In genomic region chr4:145956288-145956890, GRCh38 we compare ENCODE assay signal across 9 cellular contexts. TPM values are rescaled to one million over a fixed set of nuclear protein-coding genes. Genes with fewer than 3 reads are reported as not detected.
DNase-seq lines count a peak whose midpoint lies in the region; ATAC-seq and TF ChIP-seq lines count a peak whose summit lies in the region.
"Had no signal": no experiment of that assay in that cellular context is flagged by ENCODE, and none has a peak within 500 bp of the region (broad histone marks: within the 10 kb centered on the region; RNA-seq: fewer than 3 reads in every experiment).

No MANE protein-coding gene starts in this region.

- H2BK15ac ChIP-seq in mesendoderm (replicated peaks; ENCODE audit: low read depth) = no peak overlapping the region

- no peaks in the 10 kb centered on the region for H3K4me1 ChIP-seq in cardiac muscle cell (ENCODE audit: low read depth)
- H3K4me1 ChIP-seq in right cardiac atrium (ENCODE audit: control insufficient read depth, insufficient read depth, low read length) = no peaks in the 10 kb centered on the region
- H3K4me1 ChIP-seq in PC-3 (ENCODE audit: insufficient read depth, low read length) = peaks cover 29% of the 10 kb centered on the region
- H3K4me1 ChIP-seq in mammary epithelial cell (ENCODE audit: insufficient read depth, low read length) = peaks cover 27% of the 10 kb centered on the region
- H3K4me1 ChIP-seq in mesendoderm (ENCODE audit: control insufficient read depth, low read depth, low read length) = no peaks in the 10 kb centered on the region

- no peak overlapping the region for H2BK120ac ChIP-seq in mesendoderm (ENCODE audit: low read depth, low read length)

- no peaks in the 10 kb centered on the region for H3K36me3 ChIP-seq in cardiac muscle cell
- no peaks in the 10 kb centered on the region for H3K36me3 ChIP-seq in PC-3 (ENCODE audit: low read depth, low read length)
- H3K36me3 ChIP-seq in mammary epithelial cell (ENCODE audit: insufficient read depth, low read length) = no peaks in the 10 kb centered on the region
- no peaks in the 10 kb centered on the region for H3K36me3 ChIP-seq in mesendoderm (ENCODE audit: control insufficient read depth, insufficient read depth, low read length)

- no peak overlapping the region for H3K18ac ChIP-seq in mesendoderm (ENCODE audit: low read length)

- no peak overlapping the region for H2BK5ac ChIP-seq in mesendoderm (ENCODE audit: low read length)

- H3K56ac ChIP-seq in mesendoderm (ENCODE audit: low read length) = no peak overlapping the region

- peak; percentile 75 for TF ChIP-seq CTCF in cardiac muscle cell (IDR thresholded peaks at IDR 0.05; ENCODE audit: low read depth, low read length)
- peak; percentile 93 for TF ChIP-seq CTCF in PC-3 (conservative IDR thresholded peaks at IDR 0.05; ENCODE audit: low read depth, low read length)
- TF ChIP-seq CTCF in mammary epithelial cell (conservative IDR thresholded peaks at IDR 0.05 in 1 of 2, IDR thresholded peaks at IDR 0.05 in 1 of 2; ENCODE audit: extremely low read depth in 1 of 2, insufficient read depth in 1 of 2, low read depth in 1 of 2, low read length in 2 of 2) = peak; percentile 71 to 76

- peak; percentile 59 to 60 for DNase-seq in cardiac muscle cell (ENCODE audit: low read depth in 1 of 2, low spot score in 1 of 2)
- DNase-seq in right cardiac atrium = no peak
- peak; percentile 75 for DNase-seq in PC-3
- DNase-seq in mammary epithelial cell = peak; percentile 25
- peak; percentile 72 for DNase-seq in mesendoderm
- DNase-seq in C1 segment of cervical spinal cord (lab: John Stamatoyannopoulos, UW) = no peak
- DNase-seq in NCI-H226 = no peak

- dilution Hi-C loops in mammary epithelial cell (cut with HindIII; ENCODE audit: low sequenced_read_pairs) = no loop called here

- POLR2A ChIA-PET in PC-3 (lab: Charles Lee; ENCODE audit: unreplicated experiment) = no interaction called here

- H3K79me1 ChIP-seq in mesendoderm (ENCODE audit: low read length) = no peaks in the 10 kb centered on the region

- H3K79me2 ChIP-seq in PC-3 (ENCODE audit: low read length) (no peaks in the 10 kb centered on the region), mammary epithelial cell (ENCODE audit: insufficient read depth, low read length) (no peaks in the 10 kb centered on the region), mesendoderm (ENCODE audit: control insufficient read depth, insufficient read depth, low read length) (no peaks in the 10 kb centered on the region)

- H3K9ac ChIP-seq in PC-3 (ENCODE audit: low read length) (no peak overlapping the region), mammary epithelial cell (ENCODE audit: insufficient read depth, low read length) (no peak overlapping the region), mesendoderm (ENCODE audit: low read length) (no peak overlapping the region)

- H3K9me3 ChIP-seq in cardiac muscle cell (ENCODE audit: low read depth) (no peaks in the 10 kb centered on the region), right cardiac atrium (ENCODE audit: control insufficient read depth, low read length) (no peaks in the 10 kb centered on the region), PC-3 (ENCODE audit: low read length) (no peaks in the 10 kb centered on the region), mammary epithelial cell (replicated peaks; ENCODE audit: insufficient read depth, low read length) (no peaks in the 10 kb centered on the region)

- ATAC-seq in right cardiac atrium (no peak), HG02852 (IDR thresholded peaks at IDR 0.05; ENCODE audit: unreplicated experiment) (peak; percentile 60), PC-3 (0 out of 2 replicates have a peak, but pooled peaks have one; percentile 17)

- 49% methylated on average over 3 of the region's 3 CpGs for WGBS in right cardiac atrium
- WGBS in mammary epithelial cell (ENCODE audit: low coverage, missing lambda C conversion rate) = 78% methylated on average over 3 of the region's 3 CpGs
- no CpG with 5 or more reads among the region's 3 CpGs for WGBS in mesendoderm (ENCODE audit: extremely low coverage, insufficient coverage, low lambda C conversion rate)

- no peak overlapping the region for H4K5ac ChIP-seq in mesendoderm (ENCODE audit: low read length)

- no peaks in the 10 kb centered on the region for H3K27me3 ChIP-seq in cardiac muscle cell
- no peaks in the 10 kb centered on the region for H3K27me3 ChIP-seq in right cardiac atrium (ENCODE audit: control insufficient read depth, insufficient read depth)
- H3K27me3 ChIP-seq in PC-3 (ENCODE audit: low read length) = no peaks in the 10 kb centered on the region
- H3K27me3 ChIP-seq in mammary epithelial cell (ENCODE audit: insufficient read depth, low read length) = no peaks in the 10 kb centered on the region
- H3K27me3 ChIP-seq in mesendoderm (ENCODE audit: insufficient read depth, low read length, poor library complexity) = no peaks in the 10 kb centered on the region

- no TSS peak for BruUV-seq in PC-3 (replicated peaks; lab: Mats Ljungman, UMichigan)
- BruUV-seq in mammary epithelial cell (replicated peaks; lab: Mats Ljungman, UMichigan) = no TSS peak

- CTCF ChIA-PET in PC-3 (lab: Charles Lee) = no interaction called here
- CTCF ChIA-PET in mammary epithelial cell (lab: Charles Lee; ENCODE audit: low non-redundant PET) = no interaction called here

- H4K20me1 ChIP-seq in PC-3 (ENCODE audit: low read length) (no peaks in the 10 kb centered on the region), mammary epithelial cell (ENCODE audit: insufficient read depth, low read length) (no peaks in the 10 kb centered on the region)

- H3K27ac ChIP-seq in cardiac muscle cell (no peak overlapping the region), right cardiac atrium (ENCODE audit: low read length) (no peak overlapping the region), PC-3 (ENCODE audit: low read length) (no peak overlapping the region), mammary epithelial cell (ENCODE audit: insufficient read depth, low read depth, low read length) (no peak overlapping the region), mesendoderm (ENCODE audit: low read depth, low read length) (no peak overlapping the region)
- H3K27ac ChIP-seq: epithelial cell of prostate had no signal

- no peak overlapping the region for H3K23ac ChIP-seq in mesendoderm (ENCODE audit: low read length)

- in situ Hi-C loops in mammary epithelial cell (cut with MboI; ENCODE audit: low sequenced_read_pairs in 2 of 2) = no loop called here

- no peak overlapping the region for H3K4ac ChIP-seq in mesendoderm (ENCODE audit: low read depth, low read length)

- no peak overlapping the region for H2AFZ ChIP-seq in PC-3 (ENCODE audit: low read length)
- H2AFZ ChIP-seq in mammary epithelial cell (ENCODE audit: low read depth, low read length) = no peak overlapping the region

- no peak overlapping the region for H3K4me2 ChIP-seq in PC-3 (ENCODE audit: low read length)
- no peak overlapping the region for H3K4me2 ChIP-seq in mammary epithelial cell (ENCODE audit: insufficient read depth, low read depth, low read length)
- H3K4me2 ChIP-seq in mesendoderm (ENCODE audit: low read length) = no peak overlapping the region

- no peaks in the 10 kb centered on the region for H3F3A ChIP-seq in PC-3 (ENCODE audit: low read length, unreplicated experiment)

- H2AK5ac ChIP-seq in mesendoderm (ENCODE audit: low read length) = no peak overlapping the region

- intact Hi-C loops in right cardiac atrium (cut with DNase I) (loop anchor here in 1 of 4 donors (10.0 kb wide), 1 partner anchor 218 kb away; the partner anchor contains the start of gene LSM6), PC-3 (cut with micrococcal nuclease) (loop anchor here (10.0 kb wide), 1 partner anchor 958 kb away; no protein-coding TSS in a partner anchor), mammary epithelial cell (cut with micrococcal nuclease) (loop anchor here (1.0 to 10.0 kb wide), 3 partner anchors 88 to 339 kb away; partner anchors contain the start of gene MMAA)

- no peak overlapping the region for H4K8ac ChIP-seq in mesendoderm (ENCODE audit: low read depth, low read length)

- H3K9me2 ChIP-seq in PC-3 (replicated peaks; ENCODE audit: low read length) = no peaks in the 10 kb centered on the region

- no peak overlapping the region for H3K4me3 ChIP-seq in cardiac muscle cell
- H3K4me3 ChIP-seq in right cardiac atrium (ENCODE audit: low read length) = no peak overlapping the region
- no peak overlapping the region for H3K4me3 ChIP-seq in PC-3 (ENCODE audit: low read length)
- no peak overlapping the region for H3K4me3 ChIP-seq in mammary epithelial cell (replicated peaks in 1 of 3; ENCODE audit: insufficient read depth in 1 of 3, low read depth in 2 of 3, low read length in 3 of 3)
- no peak overlapping the region for H3K4me3 ChIP-seq in mesendoderm (ENCODE audit: low read length)

RNA-seq across cellular contexts. Expression of gene ZNF827, which starts 17.8 kb away (rescaled TPM):
- total RNA-seq in cardiac muscle cell (32.3 and 37.3 TPM in 2 replicates), right cardiac atrium (10 to 100 TPM; 14.2 to 18.4 (median 15.8) TPM), PC-3 (2014; rRNA removed) (9.8 and 12.0 TPM in 2 replicates), mammary epithelial cell (10 to 100 TPM; 14.5 to 18.2 TPM)
- polyA plus RNA-seq in cardiac muscle cell (8.9 and 13.2 TPM in 2 replicates), right cardiac atrium (4.8 TPM), mammary epithelial cell (9.9 TPM)
- polyA minus RNA-seq in mammary epithelial cell = 17.1 TPM
- 11.1 TPM for polyA plus RNA-seq in mesendoderm (2013, experiment 1 of 2)
- 11.5 TPM for polyA plus RNA-seq in mesendoderm (2013, experiment 2 of 2)

Comparison
In these comparisons a context has a peak if more than half of its experiments do, and no peak if none do; other contexts are left out.
1. DNase-seq: peak in cardiac muscle cell (2 of 2), PC-3 (single experiment), mammary epithelial cell (single experiment) and mesendoderm (single experiment); none in right cardiac atrium (0 of 3), C1 segment of cervical spinal cord (0 of 14) and NCI-H226 (single experiment).
2. ATAC-seq: peak in HG02852 (single experiment) and PC-3 (single experiment); none in right cardiac atrium (0 of 2).
3. Peak in every context shown above with its lines, with median percentiles within 50 percentile points of each other: CTCF ChIP-seq.